9 cellular contexts compared by ENCODE assay signal in the genomic region with DNA sequence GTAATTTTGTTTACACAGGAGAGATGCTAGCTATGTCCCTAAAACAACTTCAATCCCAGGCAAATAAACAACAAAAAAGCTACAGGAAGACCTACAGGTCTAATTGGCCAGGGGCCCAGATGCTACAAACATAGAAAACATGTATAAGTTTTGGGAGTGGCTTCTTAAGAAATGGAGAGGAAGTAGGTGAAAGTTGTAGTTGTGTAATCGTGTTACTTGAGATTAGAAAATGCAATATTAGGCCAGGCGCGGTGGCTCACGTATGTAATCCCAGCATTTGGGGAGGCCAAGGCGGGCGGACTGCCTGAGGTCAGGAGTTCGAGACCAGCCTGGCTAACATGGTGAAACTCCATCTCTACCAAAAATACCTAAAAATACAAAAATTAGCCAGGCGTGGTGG.
DNase-seq lines count a peak whose midpoint lies in the region; ATAC-seq, FAIRE-seq and TF ChIP-seq lines count a peak whose summit lies in the region.
"Had no signal": no experiment of that assay in that cellular context is flagged by ENCODE, and none has a peak within 500 bp of the region (broad histone marks: within the 10 kb centered on the region; RNA-seq: fewer than 3 reads in every experiment).

No MANE protein-coding gene starts in this region.

- no peak for TF ChIP-seq EP300 in A549 (IDR thresholded peaks at IDR 0.05)

- H3K27me3 Mint-ChIP-seq in activated CD4-positive, alpha-beta memory T cell treated with anti-CD3 and anti-CD28 coated beads for 36 hours: no peaks in the 10 kb centered on the region

- peak overlapping the region; percentile 31 for H3K4me3 Mint-ChIP-seq in activated CD4-positive, alpha-beta memory T cell treated with anti-CD3 and anti-CD28 coated beads for 36 hours

- peak in 1 of 2 experiments; percentile 62 for DNase-seq in A549 (ENCODE audit: low read depth in 1 of 2, low spot score in 1 of 2)
- DNase-seq in activated CD4-positive, alpha-beta memory T cell treated with anti-CD3 and anti-CD28 coated beads for 36 hours: peak; percentile 51
- no peak for DNase-seq in D721Med (ENCODE audit: insufficient read length, low spot score)
- DNase-seq in NCI-H1417 (lab: John Stamatoyannopoulos, UW): no peak
- no peak for DNase-seq in RCC 7860 (ENCODE audit: low spot score)
- DNase-seq: head of caudate nucleus had no signal

- H3K9me3 ChIP-seq in A549 (no peaks in the 10 kb centered on the region), HUES6 (ENCODE audit: control insufficient read depth, insufficient read depth, low read depth, low read length) (no peaks in the 10 kb centered on the region), iPS-18a (ENCODE audit: control insufficient read depth, low read depth, low read length) (no peaks in the 10 kb centered on the region)

- no peaks in the 10 kb centered on the region for H3K9me3 Mint-ChIP-seq in activated CD4-positive, alpha-beta memory T cell treated with anti-CD3 and anti-CD28 coated beads for 36 hours

- peak overlapping the region; percentile 27; the same call in 2 of the 3 replicates for H3K4me2 ChIP-seq in A549

- H3K4me3 ChIP-seq in A549: no peak overlapping the region
- H3K4me3 ChIP-seq in HUES6 (ENCODE audit: low read depth, low read length): no peak overlapping the region
- no peak overlapping the region for H3K4me3 ChIP-seq in iPS-18a (ENCODE audit: low read length)

- no peak for ATAC-seq in A549
- ATAC-seq in HG02938 (IDR thresholded peaks at IDR 0.05; ENCODE audit: unreplicated experiment): no peak

- POLR2A ChIA-PET in A549 (lab: Yijun Ruan, JAX): no interaction called here
- POLR2A ChIA-PET in activated CD4-positive, alpha-beta memory T cell treated with anti-CD3 and anti-CD28 coated beads for 36 hours (lab: Charles Lee): interaction anchor here (1.3 kb wide), 1 partner anchor 69 kb away, joined by 8 read pairs; the partner anchor contains the start of gene SERINC5

- H3K27ac ChIP-seq in A549 (peak overlapping the region; percentile 2 to 56; a peak in 2 of 6 replicates), HUES6 (ENCODE audit: low read depth, low read length) (peak overlapping the region; percentile 98), iPS-18a (ENCODE audit: low read length) (peak overlapping the region; percentile 67)

- peaks cover 4% of the 10 kb centered on the region; the same call in 1 of the 2 replicates for H3K36me3 ChIP-seq in HUES6 (ENCODE audit: control insufficient read depth, insufficient read depth, low read length)
- H3K36me3 ChIP-seq in iPS-18a (ENCODE audit: control insufficient read depth, low read depth, low read length): no peaks in the 10 kb centered on the region

- no peak for TF ChIP-seq RAD21 in A549 (conservative IDR thresholded peaks at IDR 0.05 in 1 of 2, IDR thresholded peaks at IDR 0.05 in 1 of 2)

- peak overlapping the region; percentile 92 for H3K27ac Mint-ChIP-seq in activated CD4-positive, alpha-beta memory T cell treated with anti-CD3 and anti-CD28 coated beads for 36 hours

- no peak for TF ChIP-seq POLR2A in A549 (IDR thresholded peaks at IDR 0.05; ENCODE audit: low read length)

- H3K9ac ChIP-seq in HUES6 (ENCODE audit: low read length): peak overlapping the region; percentile 66
- no peak overlapping the region for H3K9ac ChIP-seq in iPS-18a (ENCODE audit: low read length)

- TF ChIP-seq CTCF in A549 (IDR thresholded peaks at IDR 0.05) (no peak), D721Med (IDR thresholded peaks at IDR 0.05; ENCODE audit: insufficient read depth, missing control alignments) (no peak)

- intact Hi-C loops in activated CD4-positive, alpha-beta memory T cell treated with anti-CD3 and anti-CD28 coated beads for 36 hours (cut with micrococcal nuclease): loop anchor here (1.0 kb wide), 1 partner anchor 8 kb away; no protein-coding TSS in a partner anchor

- H3K27me3 ChIP-seq in HUES6 (ENCODE audit: control insufficient read depth, insufficient read depth, low read length) (no peaks in the 10 kb centered on the region), iPS-18a (ENCODE audit: control insufficient read depth, insufficient read depth, low read length) (no peaks in the 10 kb centered on the region)

- FAIRE-seq in A549 (lab: Jason Lieb, UNC) (no peak), D721Med (lab: Jason Lieb, UNC) (no peak), RCC 7860 (lab: Jason Lieb, UNC) (no peak)

- CTCF ChIA-PET in A549 (lab: Yijun Ruan, JAX): interaction anchor here (0.7 to 1.1 kb wide), 2 partner anchors 95 to 122 kb away, joined by 3 to 4 read pairs; no protein-coding TSS in a partner anchor
- CTCF ChIA-PET in activated CD4-positive, alpha-beta memory T cell treated with anti-CD3 and anti-CD28 coated beads for 36 hours (lab: Charles Lee): interaction anchor here (0.8 to 1.4 kb wide), 5 partner anchors 18 to 95 kb away, joined by 3 to 5 read pairs (median 3); partner anchors contain the start of gene SERINC5

- peaks cover 82% of the 10 kb centered on the region for H3K4me1 Mint-ChIP-seq in activated CD4-positive, alpha-beta memory T cell treated with anti-CD3 and anti-CD28 coated beads for 36 hours (ENCODE audit: low read depth)

- H3K36me3 Mint-ChIP-seq in activated CD4-positive, alpha-beta memory T cell treated with anti-CD3 and anti-CD28 coated beads for 36 hours: peaks cover 14% of the 10 kb centered on the region

- WGBS in A549 (ENCODE audit: missing lambda C conversion rate): 72% methylated on average over 8 of the region's 8 CpGs

- peaks cover 57% of the 10 kb centered on the region for H3K4me1 ChIP-seq in A549
- peaks cover 81% of the 10 kb centered on the region for H3K4me1 ChIP-seq in HUES6 (ENCODE audit: control insufficient read depth, insufficient read depth, low read length)
- H3K4me1 ChIP-seq in iPS-18a (ENCODE audit: control insufficient read depth, low read depth, low read length): peaks cover 63% of the 10 kb centered on the region

TF ChIP-seq in A549, 52 proteins besides CTCF, POLR2A, EP300 and RAD21:
- TF ChIP-seq, protein P1, sequence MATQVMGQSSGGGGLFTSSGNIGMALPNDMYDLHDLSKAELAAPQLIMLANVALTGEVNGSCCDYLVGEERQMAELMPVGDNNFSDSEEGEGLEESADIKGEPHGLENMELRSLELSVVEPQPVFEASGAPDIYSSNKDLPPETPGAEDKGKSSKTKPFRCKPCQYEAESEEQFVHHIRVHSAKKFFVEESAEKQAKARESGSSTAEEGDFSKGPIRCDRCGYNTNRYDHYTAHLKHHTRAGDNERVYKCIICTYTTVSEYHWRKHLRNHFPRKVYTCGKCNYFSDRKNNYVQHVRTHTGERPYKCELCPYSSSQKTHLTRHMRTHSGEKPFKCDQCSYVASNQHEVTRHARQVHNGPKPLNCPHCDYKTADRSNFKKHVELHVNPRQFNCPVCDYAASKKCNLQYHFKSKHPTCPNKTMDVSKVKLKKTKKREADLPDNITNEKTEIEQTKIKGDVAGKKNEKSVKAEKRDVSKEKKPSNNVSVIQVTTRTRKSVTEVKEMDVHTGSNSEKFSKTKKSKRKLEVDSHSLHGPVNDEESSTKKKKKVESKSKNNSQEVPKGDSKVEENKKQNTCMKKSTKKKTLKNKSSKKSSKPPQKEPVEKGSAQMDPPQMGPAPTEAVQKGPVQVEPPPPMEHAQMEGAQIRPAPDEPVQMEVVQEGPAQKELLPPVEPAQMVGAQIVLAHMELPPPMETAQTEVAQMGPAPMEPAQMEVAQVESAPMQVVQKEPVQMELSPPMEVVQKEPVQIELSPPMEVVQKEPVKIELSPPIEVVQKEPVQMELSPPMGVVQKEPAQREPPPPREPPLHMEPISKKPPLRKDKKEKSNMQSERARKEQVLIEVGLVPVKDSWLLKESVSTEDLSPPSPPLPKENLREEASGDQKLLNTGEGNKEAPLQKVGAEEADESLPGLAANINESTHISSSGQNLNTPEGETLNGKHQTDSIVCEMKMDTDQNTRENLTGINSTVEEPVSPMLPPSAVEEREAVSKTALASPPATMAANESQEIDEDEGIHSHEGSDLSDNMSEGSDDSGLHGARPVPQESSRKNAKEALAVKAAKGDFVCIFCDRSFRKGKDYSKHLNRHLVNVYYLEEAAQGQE (IDR thresholded peaks at IDR 0.05): no peak
- no peak for TF ChIP-seq CBX2 (IDR thresholded peaks at IDR 0.05; ENCODE audit: borderline replicate concordance, low read depth)
- TF ChIP-seq CEBPB (IDR thresholded peaks at IDR 0.05): peak; percentile 15 to 53; a peak in 1 of 4 replicates

Comparison
In these comparisons a context has a peak if more than half of its experiments do, and no peak if none do; other contexts are left out.
1. H3K27ac ChIP-seq: peak in every context shown above with its lines; median percentile 98 in HUES6; 67 in iPS-18a; 29 in A549.